10 cellular contexts compared by ENCODE assay signal in genomic region chr18:12921178-12921577, GRCh38. TPM values are rescaled to one million over a fixed set of nuclear protein-coding genes. Genes with fewer than 3 reads are reported as not detected.
DNase-seq lines count a peak whose midpoint lies in the region; ATAC-seq lines count a peak whose summit lies in the region.
"Had no signal": no experiment of that assay in that cellular context is flagged by ENCODE, and none has a peak within 500 bp of the region (broad histone marks: within the 10 kb centered on the region; RNA-seq: fewer than 3 reads in every experiment).

No MANE protein-coding gene starts in this region.

- H3K36me3 Mint-ChIP-seq in T-helper 17 cell (ENCODE audit: low read depth) = no peaks in the 10 kb centered on the region
- no peaks in the 10 kb centered on the region for H3K36me3 Mint-ChIP-seq in naive thymus-derived CD4-positive, alpha-beta T cell

- no peaks in the 10 kb centered on the region for H3K27me3 Mint-ChIP-seq in T-helper 17 cell
- peaks cover 0 to 24% (median 0%) of the 10 kb centered on the region in 5 donors for H3K27me3 Mint-ChIP-seq in naive thymus-derived CD4-positive, alpha-beta T cell

- peaks cover 0 to 4% of the 10 kb centered on the region in 2 donors for H3K27me3 ChIP-seq in naive thymus-derived CD4-positive, alpha-beta T cell (ENCODE audit: control insufficient read depth in 2 of 2, insufficient read depth in 2 of 2, low read length in 2 of 2)

- intact Hi-C loops in naive thymus-derived CD4-positive, alpha-beta T cell (cut with micrococcal nuclease) = no loop called here

- no peak overlapping the region for H3K27ac ChIP-seq in naive thymus-derived CD4-positive, alpha-beta T cell (ENCODE audit: low read depth, low read length)
- H3K27ac ChIP-seq: A549 had no signal

- CTCF ChIA-PET in naive thymus-derived CD4-positive, alpha-beta T cell (lab: Charles Lee) = no interaction called here

- H3K4me1 Mint-ChIP-seq in T-helper 17 cell = peaks cover 13% of the 10 kb centered on the region
- H3K4me1 Mint-ChIP-seq in naive thymus-derived CD4-positive, alpha-beta T cell = peaks cover 0 to 13% (median 0%) of the 10 kb centered on the region in 7 donors

- POLR2A ChIA-PET in naive thymus-derived CD4-positive, alpha-beta T cell (lab: Charles Lee) = interaction anchor here (0.6 kb wide), 1 partner anchor 79 kb away, joined by 7 read pairs; no protein-coding TSS in a partner anchor

- H3K4me3 Mint-ChIP-seq in T-helper 17 cell = peak overlapping the region; percentile 34
- peak overlapping the region in 2 of 10 donors; percentile 21 to 31 for H3K4me3 Mint-ChIP-seq in naive thymus-derived CD4-positive, alpha-beta T cell

- ATAC-seq in GM21447 (IDR thresholded peaks at IDR 0.05; ENCODE audit: unreplicated experiment) = peak; percentile 74
- peak; percentile 70 for ATAC-seq in T-helper 17 cell
- peak; percentile 88 for ATAC-seq in naive thymus-derived CD4-positive, alpha-beta T cell
- ATAC-seq in GM18517 (IDR thresholded peaks at IDR 0.05; ENCODE audit: unreplicated experiment) = no peak
- ATAC-seq in HG03196 (IDR thresholded peaks at IDR 0.05; ENCODE audit: unreplicated experiment) = no peak
- ATAC-seq: A549 had no signal

- H3K9me3 Mint-ChIP-seq in naive thymus-derived CD4-positive, alpha-beta T cell = no peaks in the 10 kb centered on the region

- H3K27ac Mint-ChIP-seq in T-helper 17 cell = peak overlapping the region; percentile 14
- peak overlapping the region in 5 of 9 donors; percentile 20 to 65 (median 34) for H3K27ac Mint-ChIP-seq in naive thymus-derived CD4-positive, alpha-beta T cell

- H3K36me3 ChIP-seq in naive thymus-derived CD4-positive, alpha-beta T cell (ENCODE audit: control insufficient read depth in 2 of 3, insufficient read depth in 3 of 3, low read length in 3 of 3) = no peaks in the 10 kb centered on the region

- H3K9me3 ChIP-seq in T-helper 17 cell (ENCODE audit: control insufficient read depth, low read length, poor library complexity, severe bottlenecking) = no peaks in the 10 kb centered on the region
- no peaks in the 10 kb centered on the region for H3K9me3 ChIP-seq in naive thymus-derived CD4-positive, alpha-beta T cell (ENCODE audit: control insufficient read depth in 2 of 3, low read length in 3 of 3)
- H3K9me3 ChIP-seq: A549 had no signal

- peaks cover 0 to 14% of the 10 kb centered on the region in 2 donors for H3K4me1 ChIP-seq in naive thymus-derived CD4-positive, alpha-beta T cell (ENCODE audit: control insufficient read depth in 2 of 2, insufficient read depth in 2 of 2, low read length in 2 of 2)
- H3K4me1 ChIP-seq: A549 had no signal

- DNase-seq in activated CD4-positive, alpha-beta T cell treated with anti-CD3 and anti-CD28 coated beads for 48 hours = peak; percentile 43
- no peak for DNase-seq in activated CD4-positive, alpha-beta T cell treated with anti-CD3 and anti-CD28 coated beads for 1 hour
- DNase-seq in T-helper 17 cell (no peak), NOMO-1 (lab: John Stamatoyannopoulos, UW; ENCODE audit: unreplicated experiment in 2 of 2) (no peak)
- DNase-seq in naive thymus-derived CD4-positive, alpha-beta T cell = no peak
- DNase-seq: NCI-H1436 treated with DMSO at 0.1 percent for 48 hours had no signal

- no peak overlapping the region for H3K4me3 ChIP-seq in naive thymus-derived CD4-positive, alpha-beta T cell (ENCODE audit: low read length)
- H3K4me3 ChIP-seq: A549 had no signal

RNA-seq across cellular contexts. Expression of gene SEH1L, which starts 26.6 kb away (rescaled TPM):
- 10 to 100 TPM; 32.4 to 35.9 TPM for total RNA-seq in T-helper 17 cell
- total RNA-seq in naive thymus-derived CD4-positive, alpha-beta T cell = 10 to 100 TPM; 32.7 to 54.2 (median 34.2) TPM
- 10 to 100 TPM; 28.4 to 34.1 TPM for polyA plus RNA-seq in naive thymus-derived CD4-positive, alpha-beta T cell

RNA-seq across cellular contexts. Expression of gene PTPN2, which starts 37.1 kb away (rescaled TPM):
- 10 to 100 TPM; 72.8 to 74.8 TPM for total RNA-seq in T-helper 17 cell
- 10 to 100 TPM; 55.8 to 82.2 (median 76.2) TPM for total RNA-seq in naive thymus-derived CD4-positive, alpha-beta T cell
- 10 to 100 TPM; 60.5 to 92.2 TPM for polyA plus RNA-seq in naive thymus-derived CD4-positive, alpha-beta T cell

Comparison
In these comparisons a context has a peak if more than half of its experiments do, and no peak if none do; other contexts are left out.
1. ATAC-seq: peak in GM21447 (single experiment), T-helper 17 cell (single experiment) and naive thymus-derived CD4-positive, alpha-beta T cell (single experiment); none in GM18517 (single experiment) and HG03196 (single experiment).